In the genomic region with DNA sequence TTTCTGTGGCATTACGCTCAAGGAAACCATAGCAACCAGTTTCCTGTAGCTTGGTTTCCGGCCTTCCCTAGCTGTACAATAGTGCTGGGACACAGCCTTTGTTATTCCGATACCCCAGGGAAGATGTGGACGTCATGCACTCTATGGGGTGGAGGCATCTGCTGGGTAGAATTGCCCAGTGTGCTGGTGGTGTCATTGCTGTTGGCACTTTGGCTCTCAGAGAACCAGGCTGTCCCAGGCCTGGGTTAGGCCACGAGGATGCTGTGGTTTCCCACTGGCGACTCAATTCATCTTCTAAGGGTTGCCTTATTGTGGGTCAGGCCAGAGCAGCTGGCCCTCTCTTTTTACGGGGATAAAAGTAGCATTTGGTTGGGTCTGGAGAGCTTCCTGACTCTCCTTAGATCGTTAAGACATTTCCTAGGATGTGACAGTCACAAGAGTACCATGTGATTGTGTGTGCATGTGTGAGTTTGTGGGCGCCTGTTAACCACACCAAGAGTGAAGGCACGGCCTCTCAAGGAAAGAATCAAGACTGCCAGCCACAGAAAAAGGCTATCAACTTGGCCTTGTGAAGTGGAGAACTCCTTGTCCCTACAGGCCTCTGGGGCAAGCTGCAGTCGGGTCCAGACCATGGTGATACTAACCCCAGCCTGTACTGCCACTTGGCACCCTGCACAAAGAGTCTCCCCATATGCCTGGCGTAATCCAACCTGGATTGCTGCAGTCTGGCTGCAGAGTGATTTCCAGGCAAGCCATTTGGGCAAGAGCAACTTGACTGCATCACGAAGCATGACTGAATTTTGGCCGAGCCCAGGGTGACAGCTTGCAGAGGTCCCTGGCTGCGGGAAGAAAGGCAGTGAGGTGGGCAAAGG, we compare ENCODE assay signal across 8 cellular contexts. TPM values are rescaled to one million over a fixed set of nuclear protein-coding genes. Genes with fewer than 3 reads are reported as not detected.
DNase-seq lines count a peak whose midpoint lies in the region; ATAC-seq and TF ChIP-seq lines count a peak whose summit lies in the region.
"Had no signal": no experiment of that assay in that cellular context is flagged by ENCODE, and none has a peak within 500 bp of the region (broad histone marks: within the 10 kb centered on the region; RNA-seq: fewer than 3 reads in every experiment).

No MANE protein-coding gene starts in this region.

- no peaks in the 10 kb centered on the region for H3K36me3 ChIP-seq in left lung
- H3K36me3 ChIP-seq in subcutaneous abdominal adipose tissue (ENCODE audit: control insufficient read depth in 5 of 5, insufficient read depth in 5 of 5, low read length in 5 of 5), result no peaks in the 10 kb centered on the region

- H3K9me3 ChIP-seq in left lung (no peaks in the 10 kb centered on the region), subcutaneous abdominal adipose tissue (ENCODE audit: control insufficient read depth in 5 of 5, low read length in 5 of 5) (no peaks in the 10 kb centered on the region)

- DNase-seq in M059J (ENCODE audit: low read depth) (peak; percentile 51), caudate nucleus (lab: John Stamatoyannopoulos, UW) (peak in 5 of 61 donors; percentile 17 to 98 (median 17)), left lung (no peak), hepatic stellate cell (ENCODE audit: low spot score) (no peak), COLO668 (lab: John Stamatoyannopoulos, UW; ENCODE audit: unreplicated experiment) (no peak)
- DNase-seq: NCI-H1417 treated with DMSO at 0.1 percent for 48 hours had no signal

- H3K27me3 ChIP-seq in left lung, result no peaks in the 10 kb centered on the region
- H3K27me3 ChIP-seq in subcutaneous abdominal adipose tissue (ENCODE audit: control insufficient read depth in 5 of 5, insufficient read depth in 4 of 5, low read length in 5 of 5), result no peaks in the 10 kb centered on the region

- ATAC-seq in left lung, result no peak
- ATAC-seq in esophagus mucosa, result no peak

- no peak overlapping the region for H3K4me3 ChIP-seq in left lung
- no peak overlapping the region for H3K4me3 ChIP-seq in subcutaneous abdominal adipose tissue (ENCODE audit: low read depth in 1 of 5, low read length in 5 of 5)

- TF ChIP-seq CTCF in left lung (IDR thresholded peaks at IDR 0.05), result no peak

- H3K4me1 ChIP-seq in left lung (peaks cover 32 to 33% of the 10 kb centered on the region in 2 donors), subcutaneous abdominal adipose tissue (ENCODE audit: control insufficient read depth in 5 of 5, insufficient read depth in 5 of 5, low read length in 5 of 5) (peaks cover 4 to 73% (median 60%) of the 10 kb centered on the region in 5 donors)

- H3K9ac ChIP-seq in subcutaneous abdominal adipose tissue (ENCODE audit: low read length in 5 of 5), result peak overlapping the region in 2 of 5 donors; percentile 9 to 44

- H3K27ac ChIP-seq in caudate nucleus (ENCODE audit: low read depth, low read length) (peak overlapping the region; percentile 32), left lung (peak overlapping the region; percentile 23 to 48), subcutaneous abdominal adipose tissue (ENCODE audit: low read depth, low read length) (peak overlapping the region; percentile 75)

- intact Hi-C loops in left lung (cut with DNase I), result no loop called here

RNA-seq across cellular contexts. Expression of a gene that starts 35.9 kb away (rescaled TPM):
- total RNA-seq in M059J (2014; rRNA removed; shearing (Covaris generic)), result 6.4 and 15.6 TPM in 2 replicates
- 10 to 100 TPM; 42.9 to 59.9 TPM for total RNA-seq in left lung
- total RNA-seq in esophagus mucosa, result 17.0 TPM
